19 cellular contexts compared by ENCODE assay signal in genomic region chr5:136103118-136103517, GRCh38. TPM values are rescaled to one million over a fixed set of nuclear protein-coding genes. Genes with fewer than 3 reads are reported as not detected.
DNase-seq lines count a peak whose midpoint lies in the region; ATAC-seq and TF ChIP-seq lines count a peak whose summit lies in the region.
"Had no signal": no experiment of that assay in that cellular context is flagged by ENCODE, and none has a peak within 500 bp of the region (broad histone marks: within the 10 kb centered on the region; RNA-seq: fewer than 3 reads in every experiment).

No MANE protein-coding gene starts in this region.

- H3K36me3 Mint-ChIP-seq in neural crest cell (ENCODE audit: low read depth) (no peaks in the 10 kb centered on the region), T-cell (no peaks in the 10 kb centered on the region)

- DNase-seq in neural crest cell (ENCODE audit: low read depth, low spot score), result no peak
- no peak for DNase-seq in ecto neural progenitor cell (ENCODE audit: low spot score)
- no peak for DNase-seq in T-cell
- no peak for DNase-seq in KBM-7
- DNase-seq in GM13977 (ENCODE audit: low spot score), result no peak
- DNase-seq: activated CD4-positive, alpha-beta T cell treated with anti-CD3 and anti-CD28 coated beads, Interleukin-2, amount 50 U/mL, for 48 hours; activated naive CD8-positive, alpha-beta T cell treated with anti-CD3 and anti-CD28 coated beads, Interleukin-2, amount 50 U/mL, for 24 hours; activated T-cell treated with anti-CD3 and anti-CD28 coated beads, Interleukin-2, amount 50 U/mL, for 72 hours; effector CD4-positive, alpha-beta T cell; hypothalamus; MG63; NCI-H2029 treated with DMSO at 0.1 percent for 48 hours; NCI-H526 treated with DMSO at 0.1 percent for 48 hours; ovary; PC-3; transverse colon had no signal

- H3K4me1 Mint-ChIP-seq in neural crest cell, result peaks cover 16% of the 10 kb centered on the region
- no peaks in the 10 kb centered on the region for H3K4me1 Mint-ChIP-seq in T-cell
- H3K4me1 Mint-ChIP-seq: activated naive CD8-positive, alpha-beta T cell treated with anti-CD3 and anti-CD28 coated beads, Interleukin-2, amount 50 U/mL, for 24 hours had no signal

- ATAC-seq in GM19397 (IDR thresholded peaks at IDR 0.05; ENCODE audit: unreplicated experiment) (peak; percentile 70), HG02623 (IDR thresholded peaks at IDR 0.05; ENCODE audit: unreplicated experiment) (peak; percentile 52), HG03196 (IDR thresholded peaks at IDR 0.05; ENCODE audit: unreplicated experiment) (peak; percentile 68), T-cell (replicated peaks in 1 of 4) (no peak)
- ATAC-seq: activated naive CD8-positive, alpha-beta T cell treated with anti-CD3 and anti-CD28 coated beads, Interleukin-2, amount 50 U/mL, for 24 hours; activated T-cell treated with anti-CD3 and anti-CD28 coated beads, Interleukin-2, amount 50 U/mL, for 72 hours; PC-3 had no signal

- H3K9me3 Mint-ChIP-seq in neural crest cell (no peaks in the 10 kb centered on the region), T-cell (no peaks in the 10 kb centered on the region)
- H3K9me3 Mint-ChIP-seq: activated naive CD8-positive, alpha-beta T cell treated with anti-CD3 and anti-CD28 coated beads, Interleukin-2, amount 50 U/mL, for 24 hours; activated T-cell treated with anti-CD3 and anti-CD28 coated beads, Interleukin-2, amount 50 U/mL, for 72 hours had no signal

- in situ Hi-C loops in KBM-7 (cut with MboI; ENCODE audit: low pct_unique_long_range_greater_than_20kb, low sequenced_read_pairs) (no loop called here), GM13977 (cut with MboI; ENCODE audit: low pct_unique_long_range_greater_than_20kb, low sequenced_read_pairs, unreplicated experiment) (no loop called here)

- H3K27me3 Mint-ChIP-seq in neural crest cell (ENCODE audit: low read depth) (no peaks in the 10 kb centered on the region), T-cell (peaks cover 5 to 8% of the 10 kb centered on the region in 2 donors)

- CTCF ChIA-PET in T-cell (lab: Charles Lee), result no interaction called here

- H3K4me3 Mint-ChIP-seq in neural crest cell, result no peak overlapping the region
- no peak overlapping the region for H3K4me3 Mint-ChIP-seq in T-cell
- H3K4me3 Mint-ChIP-seq: activated naive CD8-positive, alpha-beta T cell treated with anti-CD3 and anti-CD28 coated beads, Interleukin-2, amount 50 U/mL, for 24 hours; activated T-cell treated with anti-CD3 and anti-CD28 coated beads, Interleukin-2, amount 50 U/mL, for 72 hours had no signal

- TF ChIP-seq CTCF in neural crest cell (conservative IDR thresholded peaks at IDR 0.05) (no peak), GM13977 (IDR thresholded peaks at IDR 0.05; ENCODE audit: extremely low read depth, insufficient read depth, missing control alignments) (no peak)

- H3K27ac Mint-ChIP-seq in neural crest cell (ENCODE audit: unreplicated experiment), result peak overlapping the region; percentile 32
- no peak overlapping the region for H3K27ac Mint-ChIP-seq in T-cell
- H3K27ac Mint-ChIP-seq: activated naive CD8-positive, alpha-beta T cell treated with anti-CD3 and anti-CD28 coated beads, Interleukin-2, amount 50 U/mL, for 24 hours; activated T-cell treated with anti-CD3 and anti-CD28 coated beads, Interleukin-2, amount 50 U/mL, for 72 hours had no signal

- POLR2A ChIA-PET in T-cell (lab: Charles Lee), result no interaction called here

RNA-seq across cellular contexts. Expression of gene SMAD5, which starts 29.5 kb away (rescaled TPM):
- total RNA-seq in neural crest cell (82.6 TPM in 2 replicates), T-cell (10 to 100 TPM in 3 of 5 donors, 1 to 10 TPM in 2; 8.7 to 24.2 (median 18.4) TPM)

Comparison
In these comparisons a context has a peak if more than half of its experiments do, and no peak if none do; other contexts are left out.
1. ATAC-seq: peak in GM19397 (single experiment), HG02623 (single experiment) and HG03196 (single experiment); none in T-cell (0 of 4).